15 cellular contexts compared by ENCODE assay signal in the genomic region with DNA sequence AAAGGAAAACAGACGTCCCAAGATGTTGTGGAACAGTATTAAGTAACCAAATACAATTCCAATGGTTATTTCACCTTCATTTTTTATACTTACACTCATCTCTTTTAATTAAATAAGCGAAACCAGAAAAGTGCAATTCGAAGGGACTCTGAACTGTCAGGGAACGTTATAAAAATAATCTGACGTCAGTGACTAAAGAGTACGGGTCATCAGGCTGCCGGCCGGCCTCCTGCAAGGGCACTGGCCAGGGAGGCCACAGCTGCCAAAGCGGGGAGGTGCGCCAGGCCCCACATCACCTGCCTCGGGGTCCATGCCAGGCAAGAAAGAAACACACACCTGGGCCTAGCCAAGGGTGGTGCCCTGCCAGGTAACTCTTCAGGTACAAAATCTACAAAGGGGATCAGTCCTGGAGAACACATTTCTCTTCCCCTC.
DNase-seq lines count a peak whose midpoint lies in the region; ATAC-seq, FAIRE-seq and TF ChIP-seq lines count a peak whose summit lies in the region.
"Had no signal": no experiment of that assay in that cellular context is flagged by ENCODE, and none has a peak within 500 bp of the region (broad histone marks: within the 10 kb centered on the region; RNA-seq: fewer than 3 reads in every experiment).

No MANE protein-coding gene starts in this region.

- in situ Hi-C loops in gastrocnemius medialis (cut with MboI; ENCODE audit: low sequenced_read_pairs in 4 of 4) = loop anchor here in 2 of 4 donors (5.0 to 10.0 kb wide), 3 partner anchors 126 to 298 kb away; no protein-coding TSS in a partner anchor

- no peak for FAIRE-seq in kidney (lab: Jason Lieb, UNC)
- FAIRE-seq: GM19239 had no signal

- no peak overlapping the region for H3K9ac ChIP-seq in kidney (ENCODE audit: low read length in 2 of 2)

- POLR2A ChIA-PET in HEK293T (lab: Yijun Ruan, JAX) = no interaction called here

- H3K4me1 ChIP-seq in ACC112 (ENCODE audit: control insufficient read depth, insufficient read depth, low read length, unreplicated experiment) (peaks cover 25% of the 10 kb centered on the region), kidney (ENCODE audit: control insufficient read depth in 1 of 2, insufficient read depth in 1 of 2, low read depth in 1 of 2, low read length in 2 of 2) (peaks cover 5 to 6% of the 10 kb centered on the region in 2 donors), gastrocnemius medialis (peaks cover 20 to 24% of the 10 kb centered on the region in 2 donors)

- TF ChIP-seq POLR2A in gastrocnemius medialis (IDR thresholded peaks at IDR 0.05) = no peak

- H3K27ac ChIP-seq in ACC112 (ENCODE audit: low read depth, low read length) (peak overlapping the region; percentile 9), coronary artery (peak overlapping the region; percentile 91), kidney (ENCODE audit: low read depth in 2 of 2, low read length in 2 of 2) (peak overlapping the region in 1 of 2 donors; percentile 77), gastrocnemius medialis (peak overlapping the region; percentile 64 to 74 (median 70))

- H3K36me3 ChIP-seq in ACC112 (ENCODE audit: insufficient read depth, low read length) (no peaks in the 10 kb centered on the region), kidney (ENCODE audit: control insufficient read depth in 1 of 2, insufficient read depth in 2 of 2, low read length in 2 of 2) (peaks cover 3 to 5% of the 10 kb centered on the region in 2 donors), gastrocnemius medialis (no peaks in the 10 kb centered on the region)

- CTCF ChIA-PET in HEK293T (lab: Yijun Ruan, JAX) = no interaction called here

- no peak for TF ChIP-seq CTCF in coronary artery (IDR thresholded peaks at IDR 0.05)
- TF ChIP-seq CTCF in kidney (IDR thresholded peaks at IDR 0.05; ENCODE audit: borderline replicate concordance, extremely low read depth, insufficient read depth) = no peak
- no peak for TF ChIP-seq CTCF in gastrocnemius medialis (IDR thresholded peaks at IDR 0.05 in 4 of 5, conservative IDR thresholded peaks at IDR 0.05 in 1 of 5)

- H3K4me3 ChIP-seq in ACC112 (ENCODE audit: low read depth, low read length) (0 out of 2 replicates have a peak overlapping the region, but pooled peaks have one; percentile 20), coronary artery (peak overlapping the region; percentile 17), kidney (ENCODE audit: low read length in 2 of 2) (no peak overlapping the region), gastrocnemius medialis (no peak overlapping the region)

- H3K79me2 ChIP-seq in ACC112 (ENCODE audit: control insufficient read depth, insufficient read depth, low read length, unreplicated experiment) = no peaks in the 10 kb centered on the region

- H3K9me3 ChIP-seq in kidney (ENCODE audit: control insufficient read depth in 1 of 2, low read length in 2 of 2) (no peaks in the 10 kb centered on the region), gastrocnemius medialis (no peaks in the 10 kb centered on the region)

- intact Hi-C loops in kidney (cut with DNase I) (no loop called here), gastrocnemius medialis (cut with DNase I; ENCODE audit: low total_unique reads) (loop anchor here (5.0 kb wide), 1 partner anchor 188 kb away; the partner anchor contains the start of gene PHF11)

- DNase-seq in coronary artery (ENCODE audit: low spot score) = no peak
- DNase-seq in kidney = peak; percentile 75
- peak in 1 of 2 donors; percentile 22 for DNase-seq in gastrocnemius medialis
- no peak for DNase-seq in NCI-H2107 (lab: John Stamatoyannopoulos, UW)
- no peak for DNase-seq in HEK293T (ENCODE audit: extremely low spot score)
- DNase-seq in NCI-H82 (lab: John Stamatoyannopoulos, UW) = no peak
- DNase-seq: activated CD4-positive, alpha-beta T cell treated with anti-CD3 and anti-CD28 coated beads for 48 hours; activated gamma-delta T cell treated with Interleukin-2 at 50 U/mL for 16 hours; naive B cell; NCI-H2029; SW 1271 had no signal

- ATAC-seq in gastrocnemius medialis (no peak), HG03378 (IDR thresholded peaks at IDR 0.05; ENCODE audit: unreplicated experiment) (no peak)
- ATAC-seq: HCT116 had no signal

- H3K27me3 ChIP-seq in ACC112 (ENCODE audit: insufficient read depth, low read length) = no peaks in the 10 kb centered on the region
- no peaks in the 10 kb centered on the region for H3K27me3 ChIP-seq in gastrocnemius medialis

- peak overlapping the region; percentile 10 for H2AFZ ChIP-seq in ACC112 (ENCODE audit: low read length, unreplicated experiment)

TF ChIP-seq in HEK293T, 16 proteins besides CTCF, POLR2A, EP300 and RAD21:
- no peak for TF ChIP-seq TARDBP (IDR thresholded peaks at IDR 0.05)
- TF ChIP-seq ARNT (IDR thresholded peaks at IDR 0.05) = no peak
- TF ChIP-seq SP1 (IDR thresholded peaks at IDR 0.05) = no peak
- TF ChIP-seq BHLHE40 (IDR thresholded peaks at IDR 0.05; ENCODE audit: borderline replicate concordance) = no peak
- no peak for TF ChIP-seq FOXM1 (IDR thresholded peaks at IDR 0.05; ENCODE audit: borderline replicate concordance)
- no peak for TF ChIP-seq ELF4 (IDR thresholded peaks at IDR 0.05)

Comparison
In these comparisons a context has a peak if more than half of its experiments do, and no peak if none do; other contexts are left out.
1. H3K4me3 ChIP-seq: peak in ACC112 (single experiment) and coronary artery (single experiment); none in kidney (0 of 2) and gastrocnemius medialis (0 of 4).